In genomic region chr7:12643001-12643400, GRCh38 we compare ENCODE assay signal across 17 cellular contexts.
"Had no signal": no experiment of that assay in that cellular context is flagged by ENCODE, and none has a peak within 500 bp of the region (broad histone marks: within the 10 kb centered on the region; RNA-seq: fewer than 3 reads in every experiment).

No MANE protein-coding gene starts in this region.

- H3K36me3 ChIP-seq: ascending aorta, colonic mucosa, left ventricle myocardium inferior, neutrophil, tibial artery had no signal

- H3K4me3 ChIP-seq: ascending aorta, colonic mucosa, left ventricle myocardium inferior, mucosa of descending colon, tibial artery had no signal

- H3K4me1 ChIP-seq: ascending aorta, tibial artery had no signal

- DNase-seq: activated naive CD4-positive, alpha-beta T cell treated with Interleukin-2 at 50 U/mL for 16 hours; activated T-cell treated with anti-CD3 and anti-CD28 coated beads for 4 hours; caudate nucleus; colonic mucosa; glutamatergic neuron; hypothalamus; left ventricle myocardium inferior; mucosa of descending colon; posterior cingulate gyrus; stimulated activated CD4-positive, alpha-beta T cell treated with anti-CD3 and anti-CD28 coated beads, Interleukin-4, amount 100 ng/mL, for 1 hour; stimulated activated naive B cell treated with anti-CD40 and anti-IgM and Interleukin-4, amounts not matched to agents 10 μg/mL and 1 μg/mL and 100 μg/mL, for 72 hours; tibial artery had no signal

- H3K9me3 ChIP-seq: ascending aorta, colonic mucosa, left ventricle myocardium inferior, mucosa of descending colon, neutrophil, tibial artery had no signal

- H3K27ac ChIP-seq: ascending aorta, colonic mucosa, left ventricle myocardium inferior, neutrophil, tibial artery had no signal

- ATAC-seq: activated T-helper 17 cell treated with anti-CD3 and anti-CD28 coated beads, Interleukin-2, amount 50 U/mL, for 72 hours; esophagus mucosa; mucosa of descending colon; naive thymus-derived CD8-positive, alpha-beta T cell had no signal

- H3K27me3 ChIP-seq: ascending aorta, colonic mucosa, neutrophil, tibial artery had no signal
